1 cellular context compared by ENCODE assay signal in genomic region chr12:5796171-5797091, GRCh38.
TF ChIP-seq lines count a peak whose summit lies in the region.

No MANE protein-coding gene starts in this region.

TF ChIP-seq in HEK293, 187 proteins besides CTCF, POLR2A, EP300 and RAD21 (continued from another document):
- 0 out of 2 replicates have a peak, but pooled peaks have one; percentile 48 for TF ChIP-seq ZNF112 (tag by site-specific recombination; IDR thresholded peaks at IDR 0.05)
- 0 out of 2 replicates have a peak, but pooled peaks have one; percentile 48 for TF ChIP-seq ZNF148 (tag by site-specific recombination; IDR thresholded peaks at IDR 0.05; ENCODE audit: borderline replicate concordance)
- no peak for TF ChIP-seq ZEB2 (tag by site-specific recombination; IDR thresholded peaks at IDR 0.05)
- 0 out of 2 replicates have a peak, but pooled peaks have one; percentile 11 for TF ChIP-seq ZNF645 (tag by site-specific recombination; IDR thresholded peaks at IDR 0.05)
- TF ChIP-seq ZNF571 (tag by site-specific recombination; IDR thresholded peaks at IDR 0.05) = no peak
- peak; percentile 62; the same call in 1 of the 2 replicates for TF ChIP-seq GLI4 (tag by site-specific recombination; IDR thresholded peaks at IDR 0.05)
- no peak for TF ChIP-seq ZNF830 (tag by site-specific recombination; IDR thresholded peaks at IDR 0.05; ENCODE audit: low read depth)
- no peak for TF ChIP-seq ZNF626 (tag by site-specific recombination; IDR thresholded peaks at IDR 0.05)
- TF ChIP-seq PATZ1 (tag by site-specific recombination; IDR thresholded peaks at IDR 0.05) = 0 out of 2 replicates have a peak, but pooled peaks have one; percentile 28
- TF ChIP-seq ZFP37 (tag by site-specific recombination; IDR thresholded peaks at IDR 0.05) = no peak
- no peak for TF ChIP-seq ZNF324 (tag by site-specific recombination; IDR thresholded peaks at IDR 0.05)
- 0 out of 2 replicates have a peak, but pooled peaks have one; percentile 47 for TF ChIP-seq ZBTB10 (tag by site-specific recombination; IDR thresholded peaks at IDR 0.05)
- peak; percentile 18; the same call in 1 of the 2 replicates for TF ChIP-seq ZNF239 (tag by site-specific recombination; IDR thresholded peaks at IDR 0.05)
- TF ChIP-seq GLIS2 (tag by site-specific recombination; IDR thresholded peaks at IDR 0.05) = no peak
- no peak for TF ChIP-seq ZNF416 (tag by site-specific recombination; IDR thresholded peaks at IDR 0.05)
- TF ChIP-seq ZNF114 (tag by site-specific recombination; IDR thresholded peaks at IDR 0.05) = peak; percentile 79; the same call in 1 of the 2 replicates
- TF ChIP-seq ZNF843 (tag by site-specific recombination; IDR thresholded peaks at IDR 0.05) = no peak
- peak; percentile 51; the same call in 1 of the 2 replicates for TF ChIP-seq ZNF248 (tag by site-specific recombination; IDR thresholded peaks at IDR 0.05)
- no peak for TF ChIP-seq ZBTB26 (tag by site-specific recombination; optimal IDR thresholded peaks at IDR 0.05)
- TF ChIP-seq ZNF560 (tag by site-specific recombination; IDR thresholded peaks at IDR 0.05; ENCODE audit: borderline replicate concordance) = no peak
- no peak for TF ChIP-seq TCF7L2 (IDR thresholded peaks at IDR 0.05; ENCODE audit: borderline replicate concordance, low read depth, low read length)
- no peak for TF ChIP-seq ZBTB44 (tag by site-specific recombination; IDR thresholded peaks at IDR 0.05)
- TF ChIP-seq ZNF621 (tag by site-specific recombination; IDR thresholded peaks at IDR 0.05) = 0 out of 2 replicates have a peak, but pooled peaks have one; percentile 53
- TF ChIP-seq ZNF785 (tag by site-specific recombination; IDR thresholded peaks at IDR 0.05) = no peak
- peak; percentile 73 for TF ChIP-seq ZSCAN4 (tag by site-specific recombination; IDR thresholded peaks at IDR 0.05)
- no peak for TF ChIP-seq HOXD13 (CRISPR knock-in tag; IDR thresholded peaks at IDR 0.05; ENCODE audit: borderline replicate concordance)
